In the genomic region with DNA sequence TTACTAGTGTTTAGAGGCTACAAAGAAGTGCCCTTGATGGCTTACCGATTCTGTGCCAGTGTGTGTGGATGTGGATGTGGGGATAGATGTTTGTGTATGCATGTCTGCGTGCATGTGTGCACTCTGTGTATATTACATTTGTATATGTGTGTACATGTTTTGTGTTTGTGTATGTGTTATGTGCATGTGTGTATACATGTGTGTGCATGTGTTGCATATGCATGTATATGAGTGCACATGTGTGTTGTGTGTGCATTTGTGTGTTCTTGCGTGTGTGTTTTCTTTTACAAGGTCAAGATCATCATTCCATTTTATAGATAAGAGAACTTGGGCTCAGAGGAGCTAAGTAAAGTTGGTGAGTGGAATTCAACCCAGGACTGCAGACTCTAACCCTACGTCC, we compare ENCODE assay signal across 24 cellular contexts.
"Had no signal": no experiment of that assay in that cellular context is flagged by ENCODE, and none has a peak within 500 bp of the region (broad histone marks: within the 10 kb centered on the region; RNA-seq: fewer than 3 reads in every experiment).

No MANE protein-coding gene starts in this region.

- H3K27me3 ChIP-seq: adrenal gland, breast epithelium had no signal

- ATAC-seq: activated CD4-positive, alpha-beta T cell treated with anti-CD3 and anti-CD28 coated beads for 36 hours; activated T-cell treated with anti-CD3 and anti-CD28 coated beads, Interleukin-2, amount 50 U/mL, for 72 hours had no signal

- H3K36me3 ChIP-seq: adrenal gland, breast epithelium had no signal

- H3K27ac ChIP-seq: adrenal gland, breast epithelium, VCaP had no signal

- H3K4me1 ChIP-seq: adrenal gland, breast epithelium had no signal

- H3K4me3 ChIP-seq: adrenal gland, breast epithelium had no signal

- DNase-seq: activated CD4-positive, alpha-beta memory T cell treated with anti-CD3 and anti-CD28 coated beads, Interleukin-2, amount 10 ng/mL, durations not matched to agents 7 days and 5 days; activated CD4-positive, alpha-beta T cell treated with anti-CD3 and anti-CD28 coated beads for 36 hours; activated CD4-positive, alpha-beta T cell treated with anti-CD3 and anti-CD28 coated beads, Interleukin-2, amount 50 U/mL, for 1 hour; activated CD8-positive, alpha-beta memory T cell treated with anti-CD3 and anti-CD28 coated beads, Interleukin-2, amount 50 U/mL, for 4 hours; activated naive CD4-positive, alpha-beta T cell treated with anti-CD3 and anti-CD28 coated beads, Interleukin-2, amount 50 U/mL, for 16 hours; activated naive CD8-positive, alpha-beta T cell treated with anti-CD3 and anti-CD28 coated beads, Interleukin-2, amount 10 ng/mL, durations not matched to agents 7 days and 5 days; activated T-cell treated with anti-CD3 and anti-CD28 coated beads, Interleukin-2, amount 50 U/mL, for 72 hours; central memory CD4-positive, alpha-beta T cell; KG1; NCI-H1048; NCI-H146; NCI-H187 treated with DMSO at 0.1 percent for 48 hours; NCI-H2107; NCI-H2171 treated with DMSO at 0.1 percent for 48 hours; NCI-H510A; NCI-H526 treated with DMSO at 0.1 percent for 48 hours; NCI-H82; NK-92 treated with Interleukin-12 subunit alpha and Interleukin-12 subunit beta, amount 100 ng/mL, for 24 hours; OCI-M1; SIG-M5; T-helper 1 cell had no signal

- H3K9me3 ChIP-seq: adrenal gland had no signal
